13 cellular contexts compared by ENCODE assay signal in the genomic region with DNA sequence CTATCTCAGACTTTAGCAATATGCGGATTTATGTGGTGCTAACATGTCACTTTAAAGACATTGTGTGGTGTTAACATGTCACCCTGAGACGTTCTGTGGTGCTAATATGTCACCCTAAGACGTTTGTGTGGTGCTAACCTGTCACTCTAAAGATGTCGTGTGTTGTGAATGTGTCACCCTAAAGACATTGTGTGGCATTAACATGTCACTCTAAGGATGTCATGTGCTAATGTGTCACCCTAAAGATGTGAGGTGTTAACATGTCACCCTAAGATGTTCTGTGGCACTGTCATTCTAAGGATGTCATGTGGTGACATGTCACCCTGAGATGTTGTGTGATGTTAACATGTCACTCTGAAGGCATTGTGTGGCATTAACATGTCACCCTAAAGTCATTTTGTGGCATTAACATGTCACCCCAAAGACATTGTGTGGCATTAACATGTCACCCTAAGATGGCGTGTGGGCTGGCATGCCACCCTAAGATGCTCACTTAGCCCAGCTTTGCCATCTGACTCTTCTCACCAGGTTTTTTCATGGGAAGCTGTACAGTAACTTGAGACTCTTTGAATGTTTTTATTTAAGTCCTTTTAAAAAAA. TPM values are rescaled to one million over a fixed set of nuclear protein-coding genes. Genes with fewer than 3 reads are reported as not detected.
DNase-seq lines count a peak whose midpoint lies in the region; ATAC-seq, FAIRE-seq and TF ChIP-seq lines count a peak whose summit lies in the region.
"Had no signal": no experiment of that assay in that cellular context is flagged by ENCODE, and none has a peak within 500 bp of the region (broad histone marks: within the 10 kb centered on the region; RNA-seq: fewer than 3 reads in every experiment).

No MANE protein-coding gene starts in this region.

- no peaks in the 10 kb centered on the region for H3K9me3 Mint-ChIP-seq in progenitor cell of endocrine pancreas (ENCODE audit: low read depth)
- H3K9me3 Mint-ChIP-seq: CD4-positive, alpha-beta memory T cell had no signal

- peaks cover 8% of the 10 kb centered on the region for H3K36me3 Mint-ChIP-seq in progenitor cell of endocrine pancreas (ENCODE audit: insufficient read depth)

- H3K27ac Mint-ChIP-seq in progenitor cell of endocrine pancreas = peak overlapping the region; percentile 50

- no peak for TF ChIP-seq POLR2A in GM12892 (IDR thresholded peaks at IDR 0.05; ENCODE audit: low read depth, low read length)

- ATAC-seq in psoas muscle = no peak

- H3K9me3 ChIP-seq in BLaER1 (no peaks in the 10 kb centered on the region), psoas muscle (no peaks in the 10 kb centered on the region)

- H3K4me3 ChIP-seq in BLaER1 (no peak overlapping the region), bronchial epithelial cell (ENCODE audit: low read depth, low read length) (no peak overlapping the region), psoas muscle (no peak overlapping the region)

- H3K27ac ChIP-seq in BLaER1 = no peak overlapping the region
- no peak overlapping the region for H3K27ac ChIP-seq in psoas muscle
- H3K27ac ChIP-seq: C4-2B, HL-60 had no signal

- H3K36me3 ChIP-seq in BLaER1 = peaks cover 4% of the 10 kb centered on the region; the same call in 1 of the 2 replicates
- H3K36me3 ChIP-seq in bronchial epithelial cell (ENCODE audit: control insufficient read depth, insufficient read depth, low read length) = no peaks in the 10 kb centered on the region
- peaks cover 0 to 43% of the 10 kb centered on the region in 2 donors for H3K36me3 ChIP-seq in psoas muscle (ENCODE audit: insufficient read depth in 1 of 2, low read depth in 1 of 2)

- H3K4me3 Mint-ChIP-seq in progenitor cell of endocrine pancreas (ENCODE audit: low read depth) = no peak overlapping the region
- H3K4me3 Mint-ChIP-seq: CD4-positive, alpha-beta memory T cell had no signal

- H3K27me3 Mint-ChIP-seq in progenitor cell of endocrine pancreas = no peaks in the 10 kb centered on the region
- H3K27me3 Mint-ChIP-seq: CD4-positive, alpha-beta memory T cell had no signal

- H3K9ac ChIP-seq in BLaER1 = no peak overlapping the region

- FAIRE-seq in GM12892 (lab: Jason Lieb, UNC) = peak; percentile 46
- FAIRE-seq in bronchial epithelial cell (lab: Jason Lieb, UNC) = peak; percentile 79
- FAIRE-seq: H1 had no signal

- intact Hi-C loops in psoas muscle (cut with DNase I) = no loop called here

- H3K27me3 ChIP-seq in BLaER1 = no peaks in the 10 kb centered on the region
- no peaks in the 10 kb centered on the region for H3K27me3 ChIP-seq in bronchial epithelial cell (ENCODE audit: control insufficient read depth, insufficient read depth, low read length)
- H3K27me3 ChIP-seq in psoas muscle (ENCODE audit: insufficient read depth in 3 of 3, low read length in 2 of 3) = no peaks in the 10 kb centered on the region

- DNase-seq in GM12892 (ENCODE audit: insufficient read length) = no peak
- no peak for DNase-seq in bronchial epithelial cell (ENCODE audit: low read depth)
- no peak for DNase-seq in progenitor cell of endocrine pancreas (ENCODE audit: low spot score, unreplicated experiment)
- DNase-seq in NCI-H1105 treated with DMSO at 0.1 percent for 48 hours (lab: John Stamatoyannopoulos, UW) = no peak
- DNase-seq in inferior parietal cortex (ENCODE audit: extremely low spot score) = no peak
- no peak for DNase-seq in psoas muscle
- DNase-seq in stimulated activated CD4-positive, alpha-beta T cell treated with anti-CD3 and anti-CD28 coated beads, Interleukin-4, amount 100 ng/mL, for 24 hours = no peak
- DNase-seq: CD4-positive, alpha-beta memory T cell; HCEC 1CT had no signal

- WGBS in psoas muscle, 3 donors = 78 to 85% (median 80%) methylated on average over 5 of the region's 5 CpGs

- H4K20me1 ChIP-seq in BLaER1 = no peaks in the 10 kb centered on the region

- H3K4me1 ChIP-seq in BLaER1 (peaks cover 36% of the 10 kb centered on the region), psoas muscle (no peaks in the 10 kb centered on the region)

- H3K4me2 ChIP-seq in BLaER1 = peak overlapping the region; percentile 50

- TF ChIP-seq CTCF in bronchial epithelial cell (IDR thresholded peaks at IDR 0.05; ENCODE audit: insufficient read depth, low read length, severe bottlenecking) (no peak), progenitor cell of endocrine pancreas (IDR thresholded peaks at IDR 0.05; ENCODE audit: unreplicated experiment) (no peak), psoas muscle (IDR thresholded peaks at IDR 0.05) (no peak)

- no peaks in the 10 kb centered on the region for H3K4me1 Mint-ChIP-seq in progenitor cell of endocrine pancreas (ENCODE audit: low read depth)

RNA-seq across cellular contexts. Expression of a gene that starts 45.6 kb away (rescaled TPM):
- 6.5 TPM for polyA plus RNA-seq in GM12892 (2012; ENCODE audit: missing spikeins)
- total RNA-seq in bronchial epithelial cell (11.0 and 14.7 TPM in 2 replicates), progenitor cell of endocrine pancreas (21.0 and 21.6 TPM in 2 replicates), psoas muscle (10 to 100 TPM in 2 of 4 donors, 1 to 10 TPM in 2; 6.6 to 16.9 (median 10.6) TPM)
- polyA plus RNA-seq in psoas muscle = 1 to 10 TPM; 5.4 to 9.6 (median 6.4) TPM
